23 cellular contexts compared by ENCODE assay signal in genomic region chr21:37425684-37426083, GRCh38. TPM values are rescaled to one million over a fixed set of nuclear protein-coding genes. Genes with fewer than 3 reads are reported as not detected.
DNase-seq lines count a peak whose midpoint lies in the region; ATAC-seq and TF ChIP-seq lines count a peak whose summit lies in the region.
"Had no signal": no experiment of that assay in that cellular context is flagged by ENCODE, and none has a peak within 500 bp of the region (broad histone marks: within the 10 kb centered on the region; RNA-seq: fewer than 3 reads in every experiment).

No MANE protein-coding gene starts in this region.

- H3K4me3 ChIP-seq in CD4-positive, CD25-positive, alpha-beta regulatory T cell (ENCODE audit: low read depth, low read length): no peak overlapping the region
- H3K4me3 ChIP-seq in naive thymus-derived CD4-positive, alpha-beta T cell (ENCODE audit: low read length): no peak overlapping the region
- H3K4me3 ChIP-seq: body of pancreas, stomach, tibial artery had no signal

- CTCF ChIA-PET in WTC11 (lab: Charles Lee): no interaction called here
- CTCF ChIA-PET in naive thymus-derived CD4-positive, alpha-beta T cell (lab: Charles Lee): interaction anchor here (0.7 to 0.9 kb wide), 2 partner anchors 23 to 306 kb away, joined by 3 to 6 read pairs; no protein-coding TSS in a partner anchor

- no peaks in the 10 kb centered on the region for H3K9me3 ChIP-seq in CD4-positive, CD25-positive, alpha-beta regulatory T cell (ENCODE audit: control insufficient read depth in 2 of 2, low read length in 2 of 2)
- H3K9me3 ChIP-seq in naive thymus-derived CD4-positive, alpha-beta T cell (ENCODE audit: control insufficient read depth in 2 of 3, low read length in 3 of 3): no peaks in the 10 kb centered on the region
- H3K9me3 ChIP-seq: body of pancreas, stomach, tibial artery had no signal

- no peak overlapping the region for H3K4me3 Mint-ChIP-seq in activated T-cell treated with anti-CD3 and anti-CD28 coated beads, Interleukin-2, amount 50 U/mL, for 24 hours
- H3K4me3 Mint-ChIP-seq in CD4-positive, CD25-positive, alpha-beta regulatory T cell: no peak overlapping the region
- H3K4me3 Mint-ChIP-seq in WTC11: no peak overlapping the region
- H3K4me3 Mint-ChIP-seq in naive thymus-derived CD4-positive, alpha-beta T cell: peak overlapping the region in 5 of 10 donors; percentile 0 to 34 (median 18)
- H3K4me3 Mint-ChIP-seq: T-cell had no signal

- POLR2A ChIA-PET in WTC11 (lab: Charles Lee): no interaction called here
- POLR2A ChIA-PET in naive thymus-derived CD4-positive, alpha-beta T cell (lab: Charles Lee): interaction anchor here (0.6 kb wide), 1 partner anchor 18 kb away, joined by 3 read pairs; no protein-coding TSS in a partner anchor

- no peak for DNase-seq in activated T-cell treated with anti-CD3 and anti-CD28 coated beads, Interleukin-2, amount 50 U/mL, for 24 hours
- no peak for DNase-seq in activated T-cell treated with anti-CD3 and anti-CD28 coated beads for 4 hours
- no peak for DNase-seq in CD4-positive, CD25-positive, alpha-beta regulatory T cell
- DNase-seq in WTC11 (ENCODE audit: low spot score): no peak
- no peak for DNase-seq in naive thymus-derived CD4-positive, alpha-beta T cell
- DNase-seq in NCI-H510A (lab: John Stamatoyannopoulos, UW): no peak
- DNase-seq in NCI-H2107 treated with DMSO at 0.1 percent for 48 hours (lab: John Stamatoyannopoulos, UW; ENCODE audit: unreplicated experiment): no peak
- no peak for DNase-seq in globus pallidus (ENCODE audit: low spot score)
- DNase-seq: activated CD4-positive, CD25-positive, alpha-beta regulatory T cell treated with anti-CD3 and anti-CD28 coated beads, Interleukin-2, amount 50 U/mL, for 72 hours; activated gamma-delta T cell; body of pancreas; DMS53; effector CD4-positive, alpha-beta T cell; H7; left colon; mesenchymal stem cell; NCI-H1105 treated with DMSO at 0.1 percent for 48 hours; NCI-H2029; NCI-H226; NCI-H748 treated with DMSO at 0.1 percent for 48 hours; stomach; T-cell; tibial artery had no signal

- ATAC-seq in CD4-positive, CD25-positive, alpha-beta regulatory T cell (ENCODE audit: low read depth in 2 of 2): no peak
- ATAC-seq in WTC11: no peak
- no peak for ATAC-seq in naive thymus-derived CD4-positive, alpha-beta T cell
- ATAC-seq: body of pancreas, left colon, T-cell had no signal

- TF ChIP-seq CTCF in WTC11 (IDR thresholded peaks at IDR 0.05): no peak

- intact Hi-C loops in naive thymus-derived CD4-positive, alpha-beta T cell (cut with micrococcal nuclease): no loop called here

- peaks cover 30% of the 10 kb centered on the region for H3K36me3 ChIP-seq in CD4-positive, CD25-positive, alpha-beta regulatory T cell (ENCODE audit: control insufficient read depth, insufficient read depth, low read length)
- peaks cover 0 to 13% (median 13%) of the 10 kb centered on the region in 3 experiments for H3K36me3 ChIP-seq in naive thymus-derived CD4-positive, alpha-beta T cell (ENCODE audit: control insufficient read depth in 2 of 3, insufficient read depth in 3 of 3, low read length in 3 of 3)

- peaks cover 89% of the 10 kb centered on the region for H3K36me3 Mint-ChIP-seq in activated T-cell treated with anti-CD3 and anti-CD28 coated beads, Interleukin-2, amount 50 U/mL, for 24 hours (ENCODE audit: low read depth)
- peaks cover 35% of the 10 kb centered on the region for H3K36me3 Mint-ChIP-seq in CD4-positive, CD25-positive, alpha-beta regulatory T cell
- peaks cover 14% of the 10 kb centered on the region for H3K36me3 Mint-ChIP-seq in WTC11
- H3K36me3 Mint-ChIP-seq in naive thymus-derived CD4-positive, alpha-beta T cell: peaks cover 9 to 55% (median 30%) of the 10 kb centered on the region in 5 donors

- H3K27ac ChIP-seq in CD4-positive, CD25-positive, alpha-beta regulatory T cell (ENCODE audit: insufficient read depth, low read length, poor library complexity, severe bottlenecking): no peak overlapping the region
- H3K27ac ChIP-seq in naive thymus-derived CD4-positive, alpha-beta T cell (ENCODE audit: low read depth, low read length): no peak overlapping the region
- H3K27ac ChIP-seq: body of pancreas, stomach, tibial artery had no signal

- H3K9me3 Mint-ChIP-seq in activated T-cell treated with anti-CD3 and anti-CD28 coated beads, Interleukin-2, amount 50 U/mL, for 24 hours: no peaks in the 10 kb centered on the region
- no peaks in the 10 kb centered on the region for H3K9me3 Mint-ChIP-seq in CD4-positive, CD25-positive, alpha-beta regulatory T cell
- H3K9me3 Mint-ChIP-seq in WTC11: peaks cover 10% of the 10 kb centered on the region
- peaks cover 0 to 9% (median 0%) of the 10 kb centered on the region in 11 donors for H3K9me3 Mint-ChIP-seq in naive thymus-derived CD4-positive, alpha-beta T cell
- H3K9me3 Mint-ChIP-seq: T-cell had no signal

- no peaks in the 10 kb centered on the region for H3K27me3 Mint-ChIP-seq in activated T-cell treated with anti-CD3 and anti-CD28 coated beads, Interleukin-2, amount 50 U/mL, for 24 hours
- H3K27me3 Mint-ChIP-seq in CD4-positive, CD25-positive, alpha-beta regulatory T cell: no peaks in the 10 kb centered on the region
- no peaks in the 10 kb centered on the region for H3K27me3 Mint-ChIP-seq in WTC11 (ENCODE audit: low read depth)
- H3K27me3 Mint-ChIP-seq in naive thymus-derived CD4-positive, alpha-beta T cell: no peaks in the 10 kb centered on the region
- H3K27me3 Mint-ChIP-seq: T-cell had no signal

- peaks cover 9% of the 10 kb centered on the region for H3K4me1 ChIP-seq in CD4-positive, CD25-positive, alpha-beta regulatory T cell (ENCODE audit: control insufficient read depth, insufficient read depth, low read length, poor library complexity, severe bottlenecking)
- H3K4me1 ChIP-seq in naive thymus-derived CD4-positive, alpha-beta T cell (ENCODE audit: control insufficient read depth in 2 of 2, insufficient read depth in 2 of 2, low read length in 2 of 2): peaks cover 10 to 22% of the 10 kb centered on the region in 2 donors

- H3K4me1 Mint-ChIP-seq in activated T-cell treated with anti-CD3 and anti-CD28 coated beads, Interleukin-2, amount 50 U/mL, for 24 hours (ENCODE audit: low read depth): peaks cover 73% of the 10 kb centered on the region
- H3K4me1 Mint-ChIP-seq in CD4-positive, CD25-positive, alpha-beta regulatory T cell: peaks cover 58 to 73% (median 67%) of the 10 kb centered on the region in 4 donors
- peaks cover 52% of the 10 kb centered on the region for H3K4me1 Mint-ChIP-seq in WTC11
- H3K4me1 Mint-ChIP-seq in naive thymus-derived CD4-positive, alpha-beta T cell: peaks cover 36 to 85% (median 83%) of the 10 kb centered on the region in 7 donors

- H3K27me3 ChIP-seq in CD4-positive, CD25-positive, alpha-beta regulatory T cell (ENCODE audit: control insufficient read depth, insufficient read depth, low read length): no peaks in the 10 kb centered on the region
- H3K27me3 ChIP-seq in naive thymus-derived CD4-positive, alpha-beta T cell (ENCODE audit: control insufficient read depth in 2 of 2, insufficient read depth in 2 of 2, low read length in 2 of 2): no peaks in the 10 kb centered on the region
- H3K27me3 ChIP-seq: body of pancreas, stomach, tibial artery had no signal

- peak overlapping the region; percentile 33 for H3K27ac Mint-ChIP-seq in activated T-cell treated with anti-CD3 and anti-CD28 coated beads, Interleukin-2, amount 50 U/mL, for 24 hours
- H3K27ac Mint-ChIP-seq in CD4-positive, CD25-positive, alpha-beta regulatory T cell: peak overlapping the region in 2 of 3 donors; percentile 15 to 60
- peak overlapping the region; percentile 62; the same call in 1 of the 2 replicates for H3K27ac Mint-ChIP-seq in WTC11
- H3K27ac Mint-ChIP-seq in naive thymus-derived CD4-positive, alpha-beta T cell: peak overlapping the region in 7 of 9 donors; percentile 14 to 82 (median 66)

TF ChIP-seq in WTC11, 78 proteins besides CTCF, POLR2A, EP300 and RAD21 (continues in another document):
- TF ChIP-seq USF2 (CRISPR knock-in tag; IDR thresholded peaks at IDR 0.05): no peak
- no peak for TF ChIP-seq KAT7 (CRISPR knock-in tag; IDR thresholded peaks at IDR 0.05; ENCODE audit: borderline replicate concordance)
- TF ChIP-seq, protein P1, sequence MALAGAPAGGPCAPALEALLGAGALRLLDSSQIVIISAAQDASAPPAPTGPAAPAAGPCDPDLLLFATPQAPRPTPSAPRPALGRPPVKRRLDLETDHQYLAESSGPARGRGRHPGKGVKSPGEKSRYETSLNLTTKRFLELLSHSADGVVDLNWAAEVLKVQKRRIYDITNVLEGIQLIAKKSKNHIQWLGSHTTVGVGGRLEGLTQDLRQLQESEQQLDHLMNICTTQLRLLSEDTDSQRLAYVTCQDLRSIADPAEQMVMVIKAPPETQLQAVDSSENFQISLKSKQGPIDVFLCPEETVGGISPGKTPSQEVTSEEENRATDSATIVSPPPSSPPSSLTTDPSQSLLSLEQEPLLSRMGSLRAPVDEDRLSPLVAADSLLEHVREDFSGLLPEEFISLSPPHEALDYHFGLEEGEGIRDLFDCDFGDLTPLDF (CRISPR knock-in tag; IDR thresholded peaks at IDR 0.05): no peak
- no peak for TF ChIP-seq HMGXB4 (CRISPR knock-in tag; IDR thresholded peaks at IDR 0.05)

RNA-seq across cellular contexts. Expression of gene DYRK1A, which starts 59.1 kb away (rescaled TPM):
- total RNA-seq in CD4-positive, CD25-positive, alpha-beta regulatory T cell: 143 TPM
- 1 to 10 TPM; 2.6 to 6.6 (median 5.6) TPM for polyA plus RNA-seq in CD4-positive, CD25-positive, alpha-beta regulatory T cell
- 54.6 to 56.5 TPM (median 54.8 TPM) in 3 replicates for total RNA-seq in WTC11 (2021)
- 100 to 1,000 TPM in 4 of 5 experiments, 10 to 100 TPM in 1; 86.0 to 142 (median 125) TPM for total RNA-seq in naive thymus-derived CD4-positive, alpha-beta T cell
- polyA plus RNA-seq in naive thymus-derived CD4-positive, alpha-beta T cell: 1 to 10 TPM; 3.3 to 7.6 TPM
